Comparison of ENCODE assay signal across 21 cellular contexts in the genomic region with DNA sequence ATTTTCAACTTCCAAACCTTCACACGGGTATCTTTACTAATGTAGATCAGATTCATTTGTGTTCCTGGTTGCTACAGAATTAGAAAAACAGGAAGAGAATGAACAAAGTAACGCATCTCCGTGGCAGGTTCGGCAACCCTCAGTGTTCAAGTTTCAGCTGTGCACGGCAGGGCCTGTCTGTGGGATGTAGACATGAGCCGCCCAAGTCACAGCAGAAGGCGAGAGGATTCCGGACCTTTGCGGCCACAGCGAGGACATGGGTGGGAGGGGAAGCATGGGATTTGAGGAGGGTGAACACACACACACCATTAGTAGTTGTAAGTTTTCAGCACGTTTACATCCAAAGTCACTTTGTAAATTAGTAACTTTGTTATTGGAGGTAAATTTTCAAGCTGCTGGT.
"Had no signal": no experiment of that assay in that cellular context is flagged by ENCODE, and none has a peak within 500 bp of the region (broad histone marks: within the 10 kb centered on the region; RNA-seq: fewer than 3 reads in every experiment).

No MANE protein-coding gene starts in this region.

- DNase-seq: activated CD4-positive, alpha-beta memory T cell treated with anti-CD3 and anti-CD28 coated beads for 36 hours; activated CD4-positive, alpha-beta T cell treated with anti-CD3 and anti-CD28 coated beads for 4 hours; activated naive CD4-positive, alpha-beta T cell; activated T-cell treated with anti-CD3 and anti-CD28 coated beads, Interleukin-2, amount 50 U/mL, for 72 hours; effector CD8-positive, alpha-beta T cell; esophagus squamous epithelium; foreskin melanocyte; left ventricle myocardium superior; stimulated activated CD4-positive, alpha-beta T cell treated with anti-CD3 and anti-CD28 coated beads, Interleukin-12 subunit alpha, Interleukin-12 subunit beta, amount 100 ng/mL, for 4 hours; stimulated activated CD4-positive, alpha-beta T cell treated with anti-CD3 and anti-CD28 coated beads, Interleukin-4, amount 100 ng/mL, for 1 hour; stimulated activated naive CD8-positive, alpha-beta T cell treated with anti-CD3 and anti-CD28 coated beads, Interleukin-15, Interleukin-2, amounts not matched to agents 100 U/mL and 50 U/mL, for 24 hours; SW 1271; T-helper 9 cell had no signal

- H3K27ac Mint-ChIP-seq: activated CD4-positive, alpha-beta memory T cell treated with anti-CD3 and anti-CD28 coated beads for 36 hours; activated naive CD4-positive, alpha-beta T cell treated with anti-CD3 and anti-CD28 coated beads, Interleukin-2, amount 50 U/mL, for 72 hours; activated T-cell treated with anti-CD3 and anti-CD28 coated beads, Interleukin-2, amount 50 U/mL, for 72 hours; nephron; progenitor cell of endocrine pancreas; T-helper 1 cell treated with Interleukin-12 subunit alpha and Interleukin-12 subunit beta and Interleukin-4 antibody, amounts not matched to agents 30 μg/mL and 1 μg/mL, for 36 hours had no signal

- H3K4me3 Mint-ChIP-seq: activated CD4-positive, alpha-beta memory T cell treated with anti-CD3 and anti-CD28 coated beads for 36 hours; activated T-cell treated with anti-CD3 and anti-CD28 coated beads, Interleukin-2, amount 50 U/mL, for 72 hours; central memory CD8-positive, alpha-beta T cell; nephron; T-helper 1 cell treated with Interleukin-12 subunit alpha and Interleukin-12 subunit beta and Interleukin-4 antibody, amounts not matched to agents 30 μg/mL and 1 μg/mL, for 36 hours had no signal

- FAIRE-seq: colon, endometrium, TTC549 had no signal

- H3K4me1 Mint-ChIP-seq: central memory CD8-positive, alpha-beta T cell; nephron had no signal
